1 cellular context compared by ENCODE assay signal in the genomic region with DNA sequence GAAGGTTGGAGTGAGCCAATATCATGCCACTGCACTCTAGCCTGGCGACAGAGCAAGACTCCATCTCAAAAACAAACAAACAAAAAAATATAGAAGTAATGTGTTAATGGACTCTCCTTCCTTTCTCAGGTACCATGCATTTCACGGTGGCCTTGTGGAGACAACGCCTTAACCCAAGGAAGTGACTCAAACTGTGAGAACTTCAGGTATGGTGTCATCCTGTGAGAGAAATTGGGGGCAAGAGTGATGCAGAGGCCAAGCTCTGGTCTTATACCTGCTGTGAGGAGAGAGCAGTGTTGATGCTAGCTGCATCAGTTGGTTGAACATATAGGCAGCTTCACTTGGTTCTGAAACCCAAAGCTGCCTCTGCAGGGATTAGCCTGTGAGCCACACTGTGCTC.
TF ChIP-seq lines count a peak whose summit lies in the region.

No MANE protein-coding gene starts in this region.

TF ChIP-seq in GM12878, 131 proteins besides CTCF, POLR2A, EP300 and RAD21 (continued from another document):
- peak; percentile 37; the same call in 1 of the 2 replicates for TF ChIP-seq RUNX3 (IDR thresholded peaks at IDR 0.05; ENCODE audit: low read length)
- TF ChIP-seq ETV6 (conservative IDR thresholded peaks at IDR 0.05 in 1 of 2, IDR thresholded peaks at IDR 0.05 in 1 of 2; ENCODE audit: borderline replicate concordance in 1 of 2, low read depth in 1 of 2): 0 out of 4 replicates have a peak, but pooled peaks of 1 of the 2 experiments have one; percentile 43
- TF ChIP-seq PAX5 (IDR thresholded peaks at IDR 0.05; ENCODE audit: borderline replicate concordance, low read depth, low read length): no peak
- no peak for TF ChIP-seq DPF2 (IDR thresholded peaks at IDR 0.05)
- TF ChIP-seq, protein P1, sequence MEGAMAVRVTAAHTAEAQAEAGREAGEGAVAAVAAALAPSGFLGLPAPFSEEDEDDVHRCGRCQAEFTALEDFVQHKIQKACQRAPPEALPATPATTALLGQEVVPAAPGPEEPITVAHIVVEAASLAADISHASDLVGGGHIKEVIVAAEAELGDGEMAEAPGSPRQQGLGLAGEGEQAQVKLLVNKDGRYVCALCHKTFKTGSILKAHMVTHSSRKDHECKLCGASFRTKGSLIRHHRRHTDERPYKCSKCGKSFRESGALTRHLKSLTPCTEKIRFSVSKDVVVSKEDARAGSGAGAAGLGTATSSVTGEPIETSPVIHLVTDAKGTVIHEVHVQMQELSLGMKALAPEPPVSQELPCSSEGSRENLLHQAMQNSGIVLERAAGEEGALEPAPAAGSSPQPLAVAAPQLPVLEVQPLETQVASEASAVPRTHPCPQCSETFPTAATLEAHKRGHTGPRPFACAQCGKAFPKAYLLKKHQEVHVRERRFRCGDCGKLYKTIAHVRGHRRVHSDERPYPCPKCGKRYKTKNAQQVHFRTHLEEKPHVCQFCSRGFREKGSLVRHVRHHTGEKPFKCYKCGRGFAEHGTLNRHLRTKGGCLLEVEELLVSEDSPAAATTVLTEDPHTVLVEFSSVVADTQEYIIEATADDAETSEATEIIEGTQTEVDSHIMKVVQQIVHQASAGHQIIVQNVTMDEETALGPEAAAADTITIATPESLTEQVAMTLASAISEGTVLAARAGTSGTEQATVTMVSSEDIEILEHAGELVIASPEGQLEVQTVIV (IDR thresholded peaks at IDR 0.05; ENCODE audit: borderline replicate concordance, partially characterized antibody): no peak
- TF ChIP-seq CREB1 (IDR thresholded peaks at IDR 0.05; ENCODE audit: low read depth): peak; percentile 32; the same call in 1 of the 2 replicates
- TF ChIP-seq YY1 (IDR thresholded peaks at IDR 0.05; ENCODE audit: low read depth, low read length): no peak
- TF ChIP-seq, protein P2, sequence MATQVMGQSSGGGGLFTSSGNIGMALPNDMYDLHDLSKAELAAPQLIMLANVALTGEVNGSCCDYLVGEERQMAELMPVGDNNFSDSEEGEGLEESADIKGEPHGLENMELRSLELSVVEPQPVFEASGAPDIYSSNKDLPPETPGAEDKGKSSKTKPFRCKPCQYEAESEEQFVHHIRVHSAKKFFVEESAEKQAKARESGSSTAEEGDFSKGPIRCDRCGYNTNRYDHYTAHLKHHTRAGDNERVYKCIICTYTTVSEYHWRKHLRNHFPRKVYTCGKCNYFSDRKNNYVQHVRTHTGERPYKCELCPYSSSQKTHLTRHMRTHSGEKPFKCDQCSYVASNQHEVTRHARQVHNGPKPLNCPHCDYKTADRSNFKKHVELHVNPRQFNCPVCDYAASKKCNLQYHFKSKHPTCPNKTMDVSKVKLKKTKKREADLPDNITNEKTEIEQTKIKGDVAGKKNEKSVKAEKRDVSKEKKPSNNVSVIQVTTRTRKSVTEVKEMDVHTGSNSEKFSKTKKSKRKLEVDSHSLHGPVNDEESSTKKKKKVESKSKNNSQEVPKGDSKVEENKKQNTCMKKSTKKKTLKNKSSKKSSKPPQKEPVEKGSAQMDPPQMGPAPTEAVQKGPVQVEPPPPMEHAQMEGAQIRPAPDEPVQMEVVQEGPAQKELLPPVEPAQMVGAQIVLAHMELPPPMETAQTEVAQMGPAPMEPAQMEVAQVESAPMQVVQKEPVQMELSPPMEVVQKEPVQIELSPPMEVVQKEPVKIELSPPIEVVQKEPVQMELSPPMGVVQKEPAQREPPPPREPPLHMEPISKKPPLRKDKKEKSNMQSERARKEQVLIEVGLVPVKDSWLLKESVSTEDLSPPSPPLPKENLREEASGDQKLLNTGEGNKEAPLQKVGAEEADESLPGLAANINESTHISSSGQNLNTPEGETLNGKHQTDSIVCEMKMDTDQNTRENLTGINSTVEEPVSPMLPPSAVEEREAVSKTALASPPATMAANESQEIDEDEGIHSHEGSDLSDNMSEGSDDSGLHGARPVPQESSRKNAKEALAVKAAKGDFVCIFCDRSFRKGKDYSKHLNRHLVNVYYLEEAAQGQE (IDR thresholded peaks at IDR 0.05; ENCODE audit: low read depth, low read length): no peak
- TF ChIP-seq JUNB (IDR thresholded peaks at IDR 0.05): peak; percentile 70
- TF ChIP-seq NR2C2 (IDR thresholded peaks at IDR 0.05; ENCODE audit: borderline replicate concordance, control insufficient read depth, insufficient read length, low read depth): no peak
- TF ChIP-seq SMAD5 (IDR thresholded peaks at IDR 0.05; ENCODE audit: low read depth): no peak
